ENCODE assay signal across 1 cellular context in genomic region chr20:37379967-37380828, GRCh38.
TF ChIP-seq lines count a peak whose summit lies in the region.

No MANE protein-coding gene starts in this region.

TF ChIP-seq in K562, 482 proteins besides CTCF, POLR2A, EP300 and RAD21 (continued from another document):
- TF ChIP-seq CHD7 (IDR thresholded peaks at IDR 0.05; ENCODE audit: low read depth, low read length), result no peak
- no peak for TF ChIP-seq ZNF696 (CRISPR knock-in tag; conservative IDR thresholded peaks at IDR 0.05)
- TF ChIP-seq KDM1A (IDR thresholded peaks at IDR 0.05), result peak; percentile 76 to 83
- no peak for TF ChIP-seq TAF7 (tag; IDR thresholded peaks at IDR 0.05)
- TF ChIP-seq, protein P1, sequence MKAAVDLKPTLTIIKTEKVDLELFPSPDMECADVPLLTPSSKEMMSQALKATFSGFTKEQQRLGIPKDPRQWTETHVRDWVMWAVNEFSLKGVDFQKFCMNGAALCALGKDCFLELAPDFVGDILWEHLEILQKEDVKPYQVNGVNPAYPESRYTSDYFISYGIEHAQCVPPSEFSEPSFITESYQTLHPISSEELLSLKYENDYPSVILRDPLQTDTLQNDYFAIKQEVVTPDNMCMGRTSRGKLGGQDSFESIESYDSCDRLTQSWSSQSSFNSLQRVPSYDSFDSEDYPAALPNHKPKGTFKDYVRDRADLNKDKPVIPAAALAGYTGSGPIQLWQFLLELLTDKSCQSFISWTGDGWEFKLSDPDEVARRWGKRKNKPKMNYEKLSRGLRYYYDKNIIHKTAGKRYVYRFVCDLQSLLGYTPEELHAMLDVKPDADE (conservative IDR thresholded peaks at IDR 0.05; ENCODE audit: control insufficient read depth, low read depth, low read length), result no peak
- TF ChIP-seq, protein P2, sequence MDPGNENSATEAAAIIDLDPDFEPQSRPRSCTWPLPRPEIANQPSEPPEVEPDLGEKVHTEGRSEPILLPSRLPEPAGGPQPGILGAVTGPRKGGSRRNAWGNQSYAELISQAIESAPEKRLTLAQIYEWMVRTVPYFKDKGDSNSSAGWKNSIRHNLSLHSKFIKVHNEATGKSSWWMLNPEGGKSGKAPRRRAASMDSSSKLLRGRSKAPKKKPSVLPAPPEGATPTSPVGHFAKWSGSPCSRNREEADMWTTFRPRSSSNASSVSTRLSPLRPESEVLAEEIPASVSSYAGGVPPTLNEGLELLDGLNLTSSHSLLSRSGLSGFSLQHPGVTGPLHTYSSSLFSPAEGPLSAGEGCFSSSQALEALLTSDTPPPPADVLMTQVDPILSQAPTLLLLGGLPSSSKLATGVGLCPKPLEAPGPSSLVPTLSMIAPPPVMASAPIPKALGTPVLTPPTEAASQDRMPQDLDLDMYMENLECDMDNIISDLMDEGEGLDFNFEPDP (CRISPR knock-in tag; IDR thresholded peaks at IDR 0.05), result no peak
- no peak for TF ChIP-seq POLR3A (IDR thresholded peaks at IDR 0.05; ENCODE audit: borderline replicate concordance, extremely low read depth, insufficient read depth, insufficient read length)
- TF ChIP-seq, protein P3, sequence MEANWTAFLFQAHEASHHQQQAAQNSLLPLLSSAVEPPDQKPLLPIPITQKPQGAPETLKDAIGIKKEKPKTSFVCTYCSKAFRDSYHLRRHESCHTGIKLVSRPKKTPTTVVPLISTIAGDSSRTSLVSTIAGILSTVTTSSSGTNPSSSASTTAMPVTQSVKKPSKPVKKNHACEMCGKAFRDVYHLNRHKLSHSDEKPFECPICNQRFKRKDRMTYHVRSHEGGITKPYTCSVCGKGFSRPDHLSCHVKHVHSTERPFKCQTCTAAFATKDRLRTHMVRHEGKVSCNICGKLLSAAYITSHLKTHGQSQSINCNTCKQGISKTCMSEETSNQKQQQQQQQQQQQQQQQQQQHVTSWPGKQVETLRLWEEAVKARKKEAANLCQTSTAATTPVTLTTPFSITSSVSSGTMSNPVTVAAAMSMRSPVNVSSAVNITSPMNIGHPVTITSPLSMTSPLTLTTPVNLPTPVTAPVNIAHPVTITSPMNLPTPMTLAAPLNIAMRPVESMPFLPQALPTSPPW (CRISPR knock-in tag; IDR thresholded peaks at IDR 0.05), result no peak
- no peak for TF ChIP-seq ZNF507 (tag; conservative IDR thresholded peaks at IDR 0.05)
- TF ChIP-seq ZNF589 (CRISPR knock-in tag; IDR thresholded peaks at IDR 0.05; ENCODE audit: low read depth), result no peak
- TF ChIP-seq ZNF695 (CRISPR knock-in tag; IDR thresholded peaks at IDR 0.05), result no peak
- TF ChIP-seq PRPF4 (IDR thresholded peaks at IDR 0.05; ENCODE audit: insufficient read depth, low read depth, low read length, poor library complexity, severe bottlenecking), result no peak
- TF ChIP-seq, protein P4, sequence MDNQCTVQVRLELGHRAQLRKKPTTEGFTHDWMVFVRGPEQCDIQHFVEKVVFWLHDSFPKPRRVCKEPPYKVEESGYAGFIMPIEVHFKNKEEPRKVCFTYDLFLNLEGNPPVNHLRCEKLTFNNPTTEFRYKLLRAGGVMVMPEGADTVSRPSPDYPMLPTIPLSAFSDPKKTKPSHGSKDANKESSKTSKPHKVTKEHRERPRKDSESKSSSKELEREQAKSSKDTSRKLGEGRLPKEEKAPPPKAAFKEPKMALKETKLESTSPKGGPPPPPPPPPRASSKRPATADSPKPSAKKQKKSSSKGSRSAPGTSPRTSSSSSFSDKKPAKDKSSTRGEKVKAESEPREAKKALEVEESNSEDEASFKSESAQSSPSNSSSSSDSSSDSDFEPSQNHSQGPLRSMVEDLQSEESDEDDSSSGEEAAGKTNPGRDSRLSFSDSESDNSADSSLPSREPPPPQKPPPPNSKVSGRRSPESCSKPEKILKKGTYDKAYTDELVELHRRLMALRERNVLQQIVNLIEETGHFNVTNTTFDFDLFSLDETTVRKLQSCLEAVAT (IDR thresholded peaks at IDR 0.05), result no peak
- no peak for TF ChIP-seq NFATC3 (IDR thresholded peaks at IDR 0.05)
- TF ChIP-seq, protein P5, sequence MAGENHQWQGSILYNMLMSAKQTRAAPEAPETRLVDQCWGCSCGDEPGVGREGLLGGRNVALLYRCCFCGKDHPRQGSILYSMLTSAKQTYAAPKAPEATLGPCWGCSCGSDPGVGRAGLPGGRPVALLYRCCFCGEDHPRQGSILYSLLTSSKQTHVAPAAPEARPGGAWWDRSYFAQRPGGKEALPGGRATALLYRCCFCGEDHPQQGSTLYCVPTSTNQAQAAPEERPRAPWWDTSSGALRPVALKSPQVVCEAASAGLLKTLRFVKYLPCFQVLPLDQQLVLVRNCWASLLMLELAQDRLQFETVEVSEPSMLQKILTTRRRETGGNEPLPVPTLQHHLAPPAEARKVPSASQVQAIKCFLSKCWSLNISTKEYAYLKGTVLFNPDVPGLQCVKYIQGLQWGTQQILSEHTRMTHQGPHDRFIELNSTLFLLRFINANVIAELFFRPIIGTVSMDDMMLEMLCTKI (IDR thresholded peaks at IDR 0.05; ENCODE audit: partially characterized antibody), result no peak
- TF ChIP-seq, protein P6, sequence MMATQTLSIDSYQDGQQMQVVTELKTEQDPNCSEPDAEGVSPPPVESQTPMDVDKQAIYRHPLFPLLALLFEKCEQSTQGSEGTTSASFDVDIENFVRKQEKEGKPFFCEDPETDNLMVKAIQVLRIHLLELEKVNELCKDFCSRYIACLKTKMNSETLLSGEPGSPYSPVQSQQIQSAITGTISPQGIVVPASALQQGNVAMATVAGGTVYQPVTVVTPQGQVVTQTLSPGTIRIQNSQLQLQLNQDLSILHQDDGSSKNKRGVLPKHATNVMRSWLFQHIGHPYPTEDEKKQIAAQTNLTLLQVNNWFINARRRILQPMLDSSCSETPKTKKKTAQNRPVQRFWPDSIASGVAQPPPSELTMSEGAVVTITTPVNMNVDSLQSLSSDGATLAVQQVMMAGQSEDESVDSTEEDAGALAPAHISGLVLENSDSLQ (IDR thresholded peaks at IDR 0.05), result no peak
